8 cellular contexts compared by ENCODE assay signal in the genomic region with DNA sequence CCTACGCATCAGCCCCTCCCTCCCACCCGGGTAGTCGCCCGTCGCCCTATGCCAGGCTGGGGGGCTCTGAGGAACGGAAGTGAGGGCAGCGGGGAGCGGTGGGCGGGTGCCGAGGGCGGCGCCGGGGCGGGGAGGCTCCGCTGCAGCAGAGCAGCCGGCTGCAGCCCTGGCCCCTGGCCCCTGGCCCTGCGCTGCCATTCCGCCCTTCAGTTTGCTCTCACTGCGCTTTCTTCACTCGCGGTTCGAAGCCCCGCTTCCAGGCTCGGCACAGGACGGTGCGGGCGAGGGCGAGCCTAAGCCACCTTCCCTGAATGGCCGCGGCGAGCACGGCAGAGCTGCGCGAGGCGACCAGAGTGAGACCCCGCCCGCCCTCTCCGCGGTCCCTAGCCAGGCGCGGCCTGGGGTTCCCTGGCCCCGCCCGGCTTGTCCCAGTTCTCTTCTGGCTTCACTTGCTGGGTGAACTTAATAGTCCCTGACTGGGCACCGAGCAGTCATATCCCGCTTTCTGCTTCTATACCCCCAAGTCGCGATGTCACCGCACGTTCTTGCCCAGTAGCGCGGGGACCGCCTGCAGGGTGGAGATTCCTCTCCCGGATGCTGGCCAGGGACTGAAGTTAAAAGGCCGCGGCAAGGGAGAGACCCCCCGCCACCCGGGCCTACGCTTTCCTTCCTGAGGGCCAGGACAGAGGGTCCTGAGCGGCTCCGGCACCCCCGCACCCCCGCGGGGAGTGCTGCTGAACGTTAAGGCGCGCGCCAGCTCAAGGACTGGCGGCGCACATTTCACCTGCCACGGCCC. TPM values are rescaled to one million over a fixed set of nuclear protein-coding genes. Genes with fewer than 3 reads are reported as not detected.
DNase-seq lines count a peak whose midpoint lies in the region; ATAC-seq and TF ChIP-seq lines count a peak whose summit lies in the region.

No MANE protein-coding gene starts in this region.

- H3K9me2 ChIP-seq in DOHH2 (replicated peaks; ENCODE audit: control insufficient read depth, low read length), result no peaks in the 10 kb centered on the region

- H3K27me3 ChIP-seq in DOHH2 (ENCODE audit: control insufficient read depth, low read length), result peaks cover 28% of the 10 kb centered on the region

- peak overlapping the region; percentile 55 for H3K27ac Mint-ChIP-seq in glutamatergic neuron (ENCODE audit: unreplicated experiment)
- H3K27ac Mint-ChIP-seq in progenitor cell of endocrine pancreas, result no peak overlapping the region

- peak; percentile 69 for DNase-seq in activated CD8-positive, alpha-beta memory T cell treated with anti-CD3 and anti-CD28 coated beads, Interleukin-2, amount 50 U/mL, for 48 hours
- peak; percentile 71 for DNase-seq in glutamatergic neuron
- peak; percentile 24 for DNase-seq in progenitor cell of endocrine pancreas (ENCODE audit: low spot score, unreplicated experiment)
- DNase-seq in iPS-NIHi11 (ENCODE audit: low spot score), result no peak
- DNase-seq in activated CD4-positive, CD25-positive, alpha-beta regulatory T cell treated with anti-CD3 and anti-CD28 coated beads, Interleukin-2, amount 50 U/mL, for 72 hours, result no peak

- ATAC-seq in GM21367 (IDR thresholded peaks at IDR 0.05; ENCODE audit: unreplicated experiment) (peak; percentile 40), HG03520 (IDR thresholded peaks at IDR 0.05; ENCODE audit: unreplicated experiment) (peak; percentile 42)

- H3K36me3 ChIP-seq in DOHH2 (ENCODE audit: control insufficient read depth, low read length), result no peaks in the 10 kb centered on the region

- H3K4me1 ChIP-seq in DOHH2 (ENCODE audit: control insufficient read depth, low read length), result peaks cover 17% of the 10 kb centered on the region

- peaks cover 7% of the 10 kb centered on the region for H3K27me3 Mint-ChIP-seq in glutamatergic neuron (ENCODE audit: unreplicated experiment)
- peaks cover 62% of the 10 kb centered on the region for H3K27me3 Mint-ChIP-seq in progenitor cell of endocrine pancreas

- no peak overlapping the region for H3K27ac ChIP-seq in DOHH2 (ENCODE audit: low read depth, low read length)

- peak overlapping the region; percentile 96 for H3K4me3 ChIP-seq in DOHH2 (ENCODE audit: low read length)

- H4K20me1 ChIP-seq in DOHH2 (ENCODE audit: control insufficient read depth, insufficient read depth, low read depth, low read length), result no peaks in the 10 kb centered on the region

- H3F3A ChIP-seq in DOHH2 (ENCODE audit: control insufficient read depth, insufficient read depth), result peaks cover 4% of the 10 kb centered on the region; the same call in 1 of the 2 replicates

- TF ChIP-seq CTCF in DOHH2 (IDR thresholded peaks at IDR 0.05; ENCODE audit: low read depth, low read length, poor library complexity, severe bottlenecking) (no peak), glutamatergic neuron (IDR thresholded peaks at IDR 0.05; ENCODE audit: partially characterized antibody, unreplicated experiment) (no peak), progenitor cell of endocrine pancreas (IDR thresholded peaks at IDR 0.05; ENCODE audit: unreplicated experiment) (no peak)

- H3K4me1 Mint-ChIP-seq in glutamatergic neuron (ENCODE audit: low read depth, unreplicated experiment) (no peaks in the 10 kb centered on the region), progenitor cell of endocrine pancreas (ENCODE audit: low read depth) (peaks cover 1% of the 10 kb centered on the region)

- H3K4me3 Mint-ChIP-seq in glutamatergic neuron (ENCODE audit: unreplicated experiment) (peak overlapping the region; percentile 87), progenitor cell of endocrine pancreas (ENCODE audit: low read depth) (peak overlapping the region; percentile 86)

- H3K79me2 ChIP-seq in DOHH2 (ENCODE audit: control insufficient read depth, low read length), result no peaks in the 10 kb centered on the region

- H3K36me3 Mint-ChIP-seq in glutamatergic neuron (ENCODE audit: unreplicated experiment) (peaks cover 30% of the 10 kb centered on the region), progenitor cell of endocrine pancreas (ENCODE audit: insufficient read depth) (peaks cover 10% of the 10 kb centered on the region)

- H3K9me3 ChIP-seq in DOHH2 (ENCODE audit: control insufficient read depth, insufficient read depth, low read length), result peaks cover 28% of the 10 kb centered on the region

- H3K9me3 Mint-ChIP-seq in glutamatergic neuron (ENCODE audit: unreplicated experiment) (peaks cover 19% of the 10 kb centered on the region), progenitor cell of endocrine pancreas (ENCODE audit: low read depth) (peaks cover 13% of the 10 kb centered on the region)

- H3K4me2 ChIP-seq in DOHH2 (ENCODE audit: low read length), result peak overlapping the region; percentile 81

RNA-seq across cellular contexts. Expression of a gene that starts 0.6 kb away (rescaled TPM):
- 99.4 TPM for total RNA-seq in glutamatergic neuron (ENCODE audit: unreplicated experiment)
- 5.3 and 9.4 TPM in 2 replicates for total RNA-seq in progenitor cell of endocrine pancreas

Comparison
In these comparisons a context has a peak if more than half of its experiments do, and no peak if none do; other contexts are left out.
1. DNase-seq: peak in activated CD8-positive, alpha-beta memory T cell treated with anti-CD3 and anti-CD28 coated beads, Interleukin-2, amount 50 U/mL, for 48 hours (single experiment), glutamatergic neuron (single experiment) and progenitor cell of endocrine pancreas (single experiment); none in iPS-NIHi11 (single experiment) and activated CD4-positive, CD25-positive, alpha-beta regulatory T cell treated with anti-CD3 and anti-CD28 coated beads, Interleukin-2, amount 50 U/mL, for 72 hours (single experiment).